ENCODE assay signal across 16 cellular contexts in the genomic region with DNA sequence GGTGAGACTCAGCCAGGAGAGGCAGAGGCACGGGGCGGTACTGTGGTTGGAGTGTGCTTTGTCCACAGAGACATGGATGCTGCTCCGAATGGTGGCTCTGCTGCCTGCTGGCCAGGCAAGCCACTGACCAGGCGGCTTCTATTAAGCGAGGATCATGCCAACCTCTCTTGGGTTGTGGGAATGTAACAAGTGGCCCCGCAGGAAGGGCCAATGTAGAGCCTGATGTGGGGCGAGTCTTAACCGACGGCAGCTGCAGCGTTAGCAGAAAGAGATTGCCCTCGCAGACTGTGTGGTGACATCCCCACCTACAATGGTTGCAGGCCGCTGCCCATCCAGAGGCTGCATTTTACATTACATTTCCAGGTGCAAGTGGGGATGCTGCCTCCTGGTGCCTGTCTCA. TPM values are rescaled to one million over a fixed set of nuclear protein-coding genes. Genes with fewer than 3 reads are reported as not detected.
A peak's percentile ranks its signal among the peaks of the same experiment; 100 is the strongest.
DNase-seq lines count a peak whose midpoint lies in the region; ATAC-seq, FAIRE-seq and TF ChIP-seq lines count a peak whose summit lies in the region.
"Had no signal": no experiment of that assay in that cellular context is flagged by ENCODE, and none has a peak within 500 bp of the region (broad histone marks: within the 10 kb centered on the region; RNA-seq: fewer than 3 reads in every experiment).

No MANE protein-coding gene starts in this region.

- H3K14ac ChIP-seq in H9 (ENCODE audit: insufficient read depth, low read length), result no peak overlapping the region

- H3K36me3 ChIP-seq in astrocyte (ENCODE audit: insufficient read depth, low read length) (peaks cover 12% of the 10 kb centered on the region), smooth muscle cell (ENCODE audit: low read depth) (no peaks in the 10 kb centered on the region)

- no peak overlapping the region for H3K23ac ChIP-seq in H9 (ENCODE audit: insufficient read length, low read depth, low read length)

- no peak overlapping the region for H4K8ac ChIP-seq in H9 (replicated peaks; ENCODE audit: insufficient read length, low read depth, low read length)

- H2AK5ac ChIP-seq in H9 (ENCODE audit: insufficient read length, low read length), result no peak overlapping the region

- H3K4me1 Mint-ChIP-seq in H9 (peaks cover 2 to 4% of the 10 kb centered on the region in 2 experiments; a peak in 3 of 4 replicates), astrocyte (ENCODE audit: low read depth, unreplicated experiment) (peaks cover 79% of the 10 kb centered on the region), mesothelial cell of epicardium (peaks cover 35% of the 10 kb centered on the region)

- H3K27ac ChIP-seq in H9 (ENCODE audit: insufficient read length, low read depth, low read length) (no peak overlapping the region), astrocyte (ENCODE audit: low read depth, low read length) (no peak overlapping the region), smooth muscle cell (ENCODE audit: low read depth) (peak overlapping the region; percentile 95)
- H3K27ac ChIP-seq: SJSA1 had no signal

- H4K20me1 ChIP-seq in H9 (ENCODE audit: control insufficient read depth, insufficient read depth, insufficient read length) (no peaks in the 10 kb centered on the region), astrocyte (ENCODE audit: insufficient read depth, low read length) (no peaks in the 10 kb centered on the region), smooth muscle cell (ENCODE audit: low read depth) (no peaks in the 10 kb centered on the region)

- no peak overlapping the region for H2BK5ac ChIP-seq in H9 (ENCODE audit: insufficient read length, low read length)

- no peak overlapping the region for H3K4ac ChIP-seq in H9 (ENCODE audit: low read depth, low read length)

- H3F3A ChIP-seq in smooth muscle cell (ENCODE audit: low read depth), result peaks cover 12% of the 10 kb centered on the region

- no peaks in the 10 kb centered on the region; the same call in 1 of the 2 replicates for H3K27me3 Mint-ChIP-seq in H9 (ENCODE audit: low read depth)
- no peaks in the 10 kb centered on the region for H3K27me3 Mint-ChIP-seq in astrocyte (ENCODE audit: low read depth, unreplicated experiment)
- H3K27me3 Mint-ChIP-seq in mesothelial cell of epicardium (ENCODE audit: low read depth), result no peaks in the 10 kb centered on the region

- no peak overlapping the region for H4K5ac ChIP-seq in H9 (ENCODE audit: insufficient read length, low read depth, low read length)

- intact Hi-C loops in Right ventricle myocardium superior (cut with DNase I), result no loop called here

- H3K79me1 ChIP-seq in H9 (ENCODE audit: insufficient read depth, low read depth, low read length, poor library complexity, severe bottlenecking), result no peaks in the 10 kb centered on the region

- no peak overlapping the region for H3K56ac ChIP-seq in H9 (ENCODE audit: insufficient read length, low read depth, low read length)

- no peaks in the 10 kb centered on the region for H3K27me3 ChIP-seq in H9 (ENCODE audit: insufficient read depth, low read length)
- H3K27me3 ChIP-seq in astrocyte (ENCODE audit: insufficient read depth, low read length), result no peaks in the 10 kb centered on the region
- H3K27me3 ChIP-seq in smooth muscle cell (ENCODE audit: low read depth), result no peaks in the 10 kb centered on the region
- H3K27me3 ChIP-seq: SJSA1 had no signal

- no peak overlapping the region for H3K9ac ChIP-seq in H9 (ENCODE audit: extremely low read depth, insufficient read length, low read length)
- no peak overlapping the region for H3K9ac ChIP-seq in astrocyte (ENCODE audit: low read length)
- no peak overlapping the region for H3K9ac ChIP-seq in smooth muscle cell (ENCODE audit: low read depth)

- H3K4me3 ChIP-seq in astrocyte (ENCODE audit: insufficient read depth, low read depth, low read length), result no peak overlapping the region
- no peak overlapping the region for H3K4me3 ChIP-seq in smooth muscle cell
- H3K4me3 ChIP-seq: SJSA1 had no signal

- H3K36me3 Mint-ChIP-seq in H9 (ENCODE audit: insufficient read depth in 1 of 3, low read depth in 3 of 3) (peaks cover 3 to 60% (median 38%) of the 10 kb centered on the region in 3 experiments; a peak in 5 of 7 replicates), astrocyte (ENCODE audit: low read depth, unreplicated experiment) (peaks cover 51% of the 10 kb centered on the region), mesothelial cell of epicardium (peaks cover 43% of the 10 kb centered on the region)
- H3K36me3 Mint-ChIP-seq: CD8-positive, alpha-beta T cell had no signal

- no peak for ATAC-seq in Right ventricle myocardium superior (ENCODE audit: poor library complexity)
- ATAC-seq: CD8-positive, alpha-beta T cell had no signal

- H3K79me2 ChIP-seq in H9 (ENCODE audit: insufficient read depth, low read length), result no peaks in the 10 kb centered on the region
- peaks cover 16% of the 10 kb centered on the region for H3K79me2 ChIP-seq in astrocyte (ENCODE audit: insufficient read depth, low read length)
- no peaks in the 10 kb centered on the region for H3K79me2 ChIP-seq in smooth muscle cell (ENCODE audit: low read depth)

- H3K4me1 ChIP-seq in H9 (ENCODE audit: insufficient read depth, low read length), result no peaks in the 10 kb centered on the region
- H3K4me1 ChIP-seq in astrocyte (ENCODE audit: insufficient read depth, low read length), result peaks cover 42% of the 10 kb centered on the region
- peaks cover 5% of the 10 kb centered on the region for H3K4me1 ChIP-seq in smooth muscle cell (ENCODE audit: low read depth)

- H3K27ac Mint-ChIP-seq in H9 (peak overlapping the region in 1 of 3 experiments; percentile 85; a peak in 1 of 7 replicates), astrocyte (ENCODE audit: unreplicated experiment) (peak overlapping the region; percentile 60), mesothelial cell of epicardium (peak overlapping the region; percentile 81)
- H3K27ac Mint-ChIP-seq: CD8-positive, alpha-beta T cell had no signal

- H2BK15ac ChIP-seq in H9 (ENCODE audit: low read depth, low read length), result no peak overlapping the region

- H3K9me3 ChIP-seq in H9 (ENCODE audit: control insufficient read depth, low read depth, low read length) (no peaks in the 10 kb centered on the region), astrocyte (ENCODE audit: insufficient read depth, low read depth, low read length) (no peaks in the 10 kb centered on the region), smooth muscle cell (replicated peaks; ENCODE audit: low read depth) (no peaks in the 10 kb centered on the region)
- H3K9me3 ChIP-seq: SJSA1 had no signal

- H3K4me3 Mint-ChIP-seq in H9 (no peak overlapping the region), astrocyte (ENCODE audit: unreplicated experiment) (peak overlapping the region; percentile 20), mesothelial cell of epicardium (no peak overlapping the region)
- H3K4me3 Mint-ChIP-seq: CD8-positive, alpha-beta T cell had no signal

- H2BK120ac ChIP-seq in H9 (ENCODE audit: low read depth, low read length, poor library complexity, severe bottlenecking), result no peak overlapping the region

- TF ChIP-seq CTCF in H9 (conservative IDR thresholded peaks at IDR 0.05), result peak; percentile 19; the same call in 1 of the 3 replicates
- TF ChIP-seq CTCF in astrocyte (IDR thresholded peaks at IDR 0.05; ENCODE audit: insufficient read depth, low read depth, low read length), result no peak
- no peak for TF ChIP-seq CTCF in mesothelial cell of epicardium (IDR thresholded peaks at IDR 0.05; ENCODE audit: unreplicated experiment)
- TF ChIP-seq CTCF in smooth muscle cell (IDR thresholded peaks at IDR 0.05; ENCODE audit: borderline replicate concordance, insufficient read depth, poor library complexity, severe bottlenecking), result no peak

- no CpG with 5 or more reads among the region's 12 CpGs for WGBS in H9 (ENCODE audit: extremely low coverage, insufficient read length, low lambda C conversion rate)
- 98% methylated on average over 12 of the region's 12 CpGs for WGBS in smooth muscle cell (ENCODE audit: low lambda C conversion rate)

- H3K18ac ChIP-seq in H9 (ENCODE audit: insufficient read length, low read depth, low read length), result no peak overlapping the region

- H2AFZ ChIP-seq in H9 (ENCODE audit: low read length), result no peak overlapping the region
- no peak overlapping the region for H2AFZ ChIP-seq in astrocyte (ENCODE audit: low read depth, low read length)
- no peak overlapping the region for H2AFZ ChIP-seq in smooth muscle cell (ENCODE audit: low read depth)

- no peak for FAIRE-seq in astrocyte (lab: Jason Lieb, UNC)
- FAIRE-seq: H1, RCC 7860 had no signal

- no peaks in the 10 kb centered on the region for H3K23me2 ChIP-seq in H9 (ENCODE audit: insufficient read length, low read depth, low read length, poor library complexity, severe bottlenecking)

- H2BK12ac ChIP-seq in H9 (ENCODE audit: insufficient read length, low read depth, low read length), result no peak overlapping the region

- no peaks in the 10 kb centered on the region for H3K9me3 Mint-ChIP-seq in H9
- no peaks in the 10 kb centered on the region for H3K9me3 Mint-ChIP-seq in astrocyte (ENCODE audit: unreplicated experiment)
- no peaks in the 10 kb centered on the region for H3K9me3 Mint-ChIP-seq in mesothelial cell of epicardium
- H3K9me3 Mint-ChIP-seq: CD8-positive, alpha-beta T cell had no signal

- no peak overlapping the region for H2BK20ac ChIP-seq in H9 (ENCODE audit: low read depth, low read length, poor library complexity, severe bottlenecking)

- H3K4me2 ChIP-seq in H9 (ENCODE audit: insufficient read depth, insufficient read length, low read length) (no peak overlapping the region), astrocyte (ENCODE audit: low read length) (no peak overlapping the region), smooth muscle cell (no peak overlapping the region)

- no peak overlapping the region for H4K91ac ChIP-seq in H9 (ENCODE audit: insufficient read length, low read depth, low read length)

- no peak for DNase-seq in H9
- no peak for DNase-seq in astrocyte (ENCODE audit: low read depth)
- no peak for DNase-seq in mesothelial cell of epicardium (ENCODE audit: low spot score in 2 of 2, unreplicated experiment in 2 of 2)
- no peak for DNase-seq in smooth muscle cell (lab: John Stamatoyannopoulos, UW; ENCODE audit: unreplicated experiment)
- DNase-seq in T-helper 9 cell, result no peak
- no peak for DNase-seq in stimulated activated CD4-positive, alpha-beta T cell treated with anti-CD3 and anti-CD28 coated beads, Interleukin-15, amount 100 ng/mL, for 24 hours
- no peak for DNase-seq in Right ventricle myocardium superior
- DNase-seq: AML-193; CD8-positive, alpha-beta T cell; DMS 273 treated with DMSO at 0.1 percent for 48 hours; Kasumi-1; NCI-H1930; NCI-H510A had no signal

- no peak overlapping the region for H3T11ph ChIP-seq in H9 (ENCODE audit: low read length)

RNA-seq across cellular contexts. Expression of a gene that starts 46.6 kb away (rescaled TPM):
- total RNA-seq in H9 (2021) (12.4 and 12.9 TPM in 2 replicates), astrocyte (37.1 and 39.6 TPM in 2 replicates), mesothelial cell of epicardium (22.1 to 26.0 TPM (median 22.6 TPM) in 3 replicates), smooth muscle cell (32.0 and 42.9 TPM in 2 replicates), Right ventricle myocardium superior (20.0 TPM)
- 6.5 and 13.0 TPM in 2 replicates for polyA plus RNA-seq in smooth muscle cell
